10 cellular contexts compared by ENCODE assay signal in the genomic region with DNA sequence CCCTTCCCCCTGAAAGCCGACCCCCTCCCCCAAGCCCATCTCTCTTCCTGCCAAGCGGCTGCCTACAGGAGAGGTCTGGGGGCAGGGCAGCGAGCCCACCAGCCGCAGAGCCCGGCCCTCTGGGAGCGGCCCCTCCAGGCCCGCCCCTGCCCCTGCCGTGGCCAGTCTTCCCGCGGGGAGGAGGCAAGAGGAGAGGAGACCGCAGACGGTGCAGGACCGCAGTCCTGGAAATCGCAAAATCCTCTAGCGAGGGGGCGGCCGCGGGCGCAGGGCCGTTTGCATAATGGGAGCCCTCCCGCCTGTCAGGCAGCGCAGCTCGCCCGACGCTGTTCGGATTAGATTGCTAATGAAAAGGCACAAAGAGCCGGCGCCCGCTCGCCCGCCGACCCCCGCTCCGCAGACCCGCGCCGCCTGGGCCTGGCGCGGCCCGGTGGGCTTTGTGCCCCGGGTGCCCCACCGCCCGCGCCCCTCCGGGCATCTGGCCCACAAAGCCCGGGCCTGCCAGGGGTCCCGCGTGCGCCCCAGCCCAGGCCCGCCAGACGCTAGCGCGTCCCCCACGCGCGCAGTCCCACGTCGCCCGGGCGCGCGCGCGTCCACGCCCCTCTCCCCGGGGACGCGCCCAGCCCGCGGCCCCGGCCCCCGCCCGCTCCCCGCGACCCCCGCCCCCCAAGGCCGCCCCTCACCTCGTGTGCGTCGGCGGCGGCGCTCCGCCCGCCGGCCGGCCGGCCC. TPM values are rescaled to one million over a fixed set of nuclear protein-coding genes. Genes with fewer than 3 reads are reported as not detected.
DNase-seq lines count a peak whose midpoint lies in the region; ATAC-seq lines count a peak whose summit lies in the region.
"Not testable (repeated sequence)": the region's sequence is repeated elsewhere in the genome, so short reads cannot be mapped to it uniquely, and the experiment has no call there.
"Had no signal": no experiment of that assay in that cellular context is flagged by ENCODE, and none has a peak within 500 bp of the region (broad histone marks: within the 10 kb centered on the region; RNA-seq: fewer than 3 reads in every experiment).

No MANE protein-coding gene starts in this region.

- H3K27ac Mint-ChIP-seq in activated naive CD8-positive, alpha-beta T cell treated with anti-CD3 and anti-CD28 coated beads, Interleukin-2, amount 50 U/mL, for 24 hours; memory B cell: not testable (repeated sequence)

- not testable (repeated sequence) for H3K36me3 ChIP-seq in SJCRH30

- H3K9me3 ChIP-seq in SJCRH30 (replicated peaks): not testable (repeated sequence)

- not testable (repeated sequence) for H3K4me1 Mint-ChIP-seq in activated naive CD8-positive, alpha-beta T cell treated with anti-CD3 and anti-CD28 coated beads, Interleukin-2, amount 50 U/mL, for 24 hours; memory B cell

- not testable (repeated sequence) for H3K27ac ChIP-seq in SJCRH30

- peak; percentile 13 for ATAC-seq in GM19025 (IDR thresholded peaks at IDR 0.05; ENCODE audit: low read depth, unreplicated experiment)
- ATAC-seq in GM21526 (IDR thresholded peaks at IDR 0.05; ENCODE audit: low FRiP score, unreplicated experiment): peak; percentile 39
- ATAC-seq in HG02840 (IDR thresholded peaks at IDR 0.05; ENCODE audit: low FRiP score, unreplicated experiment): peak; percentile 41
- peak; percentile 33 for ATAC-seq in HG03280 (IDR thresholded peaks at IDR 0.05; ENCODE audit: unreplicated experiment)
- ATAC-seq in activated naive CD8-positive, alpha-beta T cell treated with anti-CD3 and anti-CD28 coated beads, Interleukin-2, amount 50 U/mL, for 24 hours: peak; percentile 26
- ATAC-seq in memory B cell (ENCODE audit: low read depth): peak; percentile 40

- not testable (repeated sequence) for DNase-seq in SJCRH30; activated naive CD8-positive, alpha-beta T cell treated with anti-CD3 and anti-CD28 coated beads, Interleukin-2, amount 50 U/mL, for 24 hours; memory B cell (ENCODE audit: low spot score in 2 of 2)

- H3K27me3 ChIP-seq in SJCRH30: not testable (repeated sequence)

- not testable (repeated sequence) for H3K9me3 Mint-ChIP-seq in activated naive CD8-positive, alpha-beta T cell treated with anti-CD3 and anti-CD28 coated beads, Interleukin-2, amount 50 U/mL, for 24 hours; memory B cell

- not testable (repeated sequence) for H3K4me3 Mint-ChIP-seq in activated naive CD8-positive, alpha-beta T cell treated with anti-CD3 and anti-CD28 coated beads, Interleukin-2, amount 50 U/mL, for 24 hours; memory B cell

- H3K27me3 Mint-ChIP-seq in activated naive CD8-positive, alpha-beta T cell treated with anti-CD3 and anti-CD28 coated beads, Interleukin-2, amount 50 U/mL, for 24 hours; memory B cell: not testable (repeated sequence)

- not testable (repeated sequence) for H3K36me3 Mint-ChIP-seq in activated naive CD8-positive, alpha-beta T cell treated with anti-CD3 and anti-CD28 coated beads, Interleukin-2, amount 50 U/mL, for 24 hours (ENCODE audit: low read depth); memory B cell

- not testable (repeated sequence) for H3K4me1 ChIP-seq in SJCRH30

- H3K4me3 ChIP-seq in SJCRH30: peak overlapping the region; percentile 53

RNA-seq across cellular contexts. Expression of a gene that starts 34.5 kb away (rescaled TPM):
- total RNA-seq in SJCRH30 (2014; rRNA removed; shearing (Covaris generic)): 1.4 and 1.6 TPM in 2 replicates

RNA-seq across cellular contexts. Expression of a gene that starts 49.7 kb away (rescaled TPM):
- total RNA-seq in SJCRH30 (2014; rRNA removed; shearing (Covaris generic)): 0.79 TPM in 1 of 2 replicates, not detected in the other

RNA-seq across cellular contexts. Expression of a gene that starts 59.3 kb away (rescaled TPM):
- total RNA-seq in SJCRH30 (2014; rRNA removed; shearing (Covaris generic)): 0.24 TPM in 1 of 2 replicates, not detected in the other
- total RNA-seq: cardiac septum, SK-MEL-5, spleen had no signal
